Comparison of ENCODE assay signal across 1 cellular context in the genomic region with DNA sequence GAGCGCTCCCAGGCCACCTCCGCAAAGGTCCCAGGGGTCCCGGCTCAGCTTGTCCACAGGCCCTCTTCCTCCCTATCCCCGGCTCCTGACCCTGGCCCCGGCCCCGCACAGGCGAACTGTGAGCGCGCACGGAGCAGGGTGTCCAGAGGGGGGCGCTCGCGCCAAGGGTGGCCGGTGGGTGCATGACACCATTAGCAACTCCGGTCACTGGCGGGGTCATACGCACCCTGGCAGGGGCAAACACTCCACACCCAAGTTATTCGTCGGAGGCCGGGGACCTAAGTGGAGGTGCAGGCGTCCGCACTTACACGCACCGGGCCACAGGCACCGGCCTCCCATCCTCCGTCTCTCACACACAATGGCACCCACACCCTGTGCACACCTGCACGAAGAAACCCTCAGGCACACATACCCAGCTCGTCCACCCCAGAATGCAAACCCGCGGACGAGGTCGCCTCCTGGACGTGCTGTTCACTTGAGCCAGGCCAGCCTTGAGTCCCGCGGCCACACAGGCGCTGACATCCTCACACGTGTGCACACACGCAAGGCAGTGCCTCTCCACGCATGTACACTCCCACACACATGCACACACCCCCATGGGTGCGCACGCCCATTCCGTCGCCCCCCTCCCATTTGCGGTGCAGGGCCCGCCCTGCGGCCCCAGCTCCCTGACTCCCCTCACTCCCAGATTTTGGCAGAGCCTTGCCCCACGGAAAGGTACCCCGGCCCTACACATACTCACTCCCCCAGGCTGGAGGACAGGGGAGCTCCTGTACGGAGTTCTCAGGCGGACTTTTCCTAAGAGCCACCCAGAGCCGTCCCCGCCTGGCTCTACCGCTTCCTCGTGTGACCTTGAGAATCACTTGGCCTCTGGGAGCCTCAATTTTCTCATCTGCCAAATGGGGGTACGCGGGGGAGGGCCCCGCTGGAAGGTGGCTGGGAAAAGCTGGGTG.
TF ChIP-seq lines count a peak whose summit lies in the region.

Gene RASGRP2, minus strand, starts transcription at position 552 of the 953 bp plus-strand sequence. CDS start 1,276 bp downstream, outside the sequence.

TF ChIP-seq in HEK293, 187 proteins besides CTCF, POLR2A, EP300 and RAD21 (continued from another document and continues in another):
- TF ChIP-seq ZNF639 (tag by site-specific recombination; IDR thresholded peaks at IDR 0.05) (no peak), ZNF155 (tag by site-specific recombination; IDR thresholded peaks at IDR 0.05) (no peak), ZNF354C (tag by site-specific recombination; IDR thresholded peaks at IDR 0.05; ENCODE audit: borderline replicate concordance, low read depth) (no peak), ZNF112 (tag by site-specific recombination; IDR thresholded peaks at IDR 0.05) (no peak), ZNF707 (tag by site-specific recombination; IDR thresholded peaks at IDR 0.05) (no peak), ZNF664 (tag by site-specific recombination; IDR thresholded peaks at IDR 0.05) (no peak), EGR2 (tag by site-specific recombination; IDR thresholded peaks at IDR 0.05; ENCODE audit: low read depth) (peak; percentile 67; the same call in 1 of the 2 replicates), ZNF211 (tag by site-specific recombination; IDR thresholded peaks at IDR 0.05; ENCODE audit: low read depth) (no peak), ZNF585B (tag by site-specific recombination; IDR thresholded peaks at IDR 0.05) (no peak), ZNF768 (tag by site-specific recombination; IDR thresholded peaks at IDR 0.05) (no peak), ZSCAN5A (tag by site-specific recombination; IDR thresholded peaks at IDR 0.05) (no peak), ZNF37A (tag by site-specific recombination; IDR thresholded peaks at IDR 0.05) (no peak), ZNF530 (tag by site-specific recombination; IDR thresholded peaks at IDR 0.05; ENCODE audit: low read depth) (no peak), ZNF391 (tag by site-specific recombination; IDR thresholded peaks at IDR 0.05; ENCODE audit: borderline replicate concordance, low read depth) (no peak), ZNF600 (tag by site-specific recombination; IDR thresholded peaks at IDR 0.05) (peak; percentile 88), ZNF335 (tag by site-specific recombination; conservative IDR thresholded peaks at IDR 0.05) (no peak), ZFHX2 (tag by site-specific recombination; conservative IDR thresholded peaks at IDR 0.05) (peak; percentile 84), ZNF830 (tag by site-specific recombination; IDR thresholded peaks at IDR 0.05; ENCODE audit: low read depth) (no peak), ZNF610 (tag by site-specific recombination; IDR thresholded peaks at IDR 0.05; ENCODE audit: borderline replicate concordance) (no peak), KLF1 (tag by site-specific recombination; IDR thresholded peaks at IDR 0.05) (peak; percentile 69; the same call in 1 of the 2 replicates), INSM2 (tag by site-specific recombination; IDR thresholded peaks at IDR 0.05) (peak; percentile 28; the same call in 1 of the 2 replicates), ZFP69B (tag by site-specific recombination; IDR thresholded peaks at IDR 0.05) (no peak), ZNF175 (tag by site-specific recombination; IDR thresholded peaks at IDR 0.05) (no peak), ZBTB49 (tag by site-specific recombination; IDR thresholded peaks at IDR 0.05; ENCODE audit: low read depth) (no peak), ZNF76 (tag by site-specific recombination; IDR thresholded peaks at IDR 0.05; ENCODE audit: borderline replicate concordance, low read depth) (no peak), ZNF184 (tag by site-specific recombination; IDR thresholded peaks at IDR 0.05) (no peak), SP2 (tag by site-specific recombination; IDR thresholded peaks at IDR 0.05) (peak; percentile 30; the same call in 1 of the 2 replicates), ZNF549 (tag by site-specific recombination; IDR thresholded peaks at IDR 0.05) (no peak), ZNF670 (tag by site-specific recombination; IDR thresholded peaks at IDR 0.05; ENCODE audit: low read depth) (no peak), KLF7 (tag by site-specific recombination; IDR thresholded peaks at IDR 0.05; ENCODE audit: borderline replicate concordance) (no peak), ZNF394 (tag by site-specific recombination; IDR thresholded peaks at IDR 0.05; ENCODE audit: borderline replicate concordance) (no peak), SETDB1 (IDR thresholded peaks at IDR 0.05; ENCODE audit: insufficient read length, low read length) (no peak)
- TF ChIP-seq, protein P1, sequence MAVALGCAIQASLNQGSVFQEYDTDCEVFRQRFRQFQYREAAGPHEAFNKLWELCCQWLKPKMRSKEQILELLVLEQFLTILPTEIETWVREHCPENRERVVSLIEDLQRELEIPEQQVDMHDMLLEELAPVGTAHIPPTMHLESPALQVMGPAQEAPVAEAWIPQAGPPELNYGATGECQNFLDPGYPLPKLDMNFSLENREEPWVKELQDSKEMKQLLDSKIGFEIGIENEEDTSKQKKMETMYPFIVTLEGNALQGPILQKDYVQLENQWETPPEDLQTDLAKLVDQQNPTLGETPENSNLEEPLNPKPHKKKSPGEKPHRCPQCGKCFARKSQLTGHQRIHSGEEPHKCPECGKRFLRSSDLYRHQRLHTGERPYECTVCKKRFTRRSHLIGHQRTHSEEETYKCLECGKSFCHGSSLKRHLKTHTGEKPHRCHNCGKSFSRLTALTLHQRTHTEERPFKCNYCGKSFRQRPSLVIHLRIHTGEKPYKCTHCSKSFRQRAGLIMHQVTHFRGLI (tag by site-specific recombination; IDR thresholded peaks at IDR 0.05), result no peak
- TF ChIP-seq, protein P2, sequence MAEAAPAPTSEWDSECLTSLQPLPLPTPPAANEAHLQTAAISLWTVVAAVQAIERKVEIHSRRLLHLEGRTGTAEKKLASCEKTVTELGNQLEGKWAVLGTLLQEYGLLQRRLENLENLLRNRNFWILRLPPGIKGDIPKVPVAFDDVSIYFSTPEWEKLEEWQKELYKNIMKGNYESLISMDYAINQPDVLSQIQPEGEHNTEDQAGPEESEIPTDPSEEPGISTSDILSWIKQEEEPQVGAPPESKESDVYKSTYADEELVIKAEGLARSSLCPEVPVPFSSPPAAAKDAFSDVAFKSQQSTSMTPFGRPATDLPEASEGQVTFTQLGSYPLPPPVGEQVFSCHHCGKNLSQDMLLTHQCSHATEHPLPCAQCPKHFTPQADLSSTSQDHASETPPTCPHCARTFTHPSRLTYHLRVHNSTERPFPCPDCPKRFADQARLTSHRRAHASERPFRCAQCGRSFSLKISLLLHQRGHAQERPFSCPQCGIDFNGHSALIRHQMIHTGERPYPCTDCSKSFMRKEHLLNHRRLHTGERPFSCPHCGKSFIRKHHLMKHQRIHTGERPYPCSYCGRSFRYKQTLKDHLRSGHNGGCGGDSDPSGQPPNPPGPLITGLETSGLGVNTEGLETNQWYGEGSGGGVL (tag by site-specific recombination; IDR thresholded peaks at IDR 0.05), result no peak
- TF ChIP-seq, protein P3, sequence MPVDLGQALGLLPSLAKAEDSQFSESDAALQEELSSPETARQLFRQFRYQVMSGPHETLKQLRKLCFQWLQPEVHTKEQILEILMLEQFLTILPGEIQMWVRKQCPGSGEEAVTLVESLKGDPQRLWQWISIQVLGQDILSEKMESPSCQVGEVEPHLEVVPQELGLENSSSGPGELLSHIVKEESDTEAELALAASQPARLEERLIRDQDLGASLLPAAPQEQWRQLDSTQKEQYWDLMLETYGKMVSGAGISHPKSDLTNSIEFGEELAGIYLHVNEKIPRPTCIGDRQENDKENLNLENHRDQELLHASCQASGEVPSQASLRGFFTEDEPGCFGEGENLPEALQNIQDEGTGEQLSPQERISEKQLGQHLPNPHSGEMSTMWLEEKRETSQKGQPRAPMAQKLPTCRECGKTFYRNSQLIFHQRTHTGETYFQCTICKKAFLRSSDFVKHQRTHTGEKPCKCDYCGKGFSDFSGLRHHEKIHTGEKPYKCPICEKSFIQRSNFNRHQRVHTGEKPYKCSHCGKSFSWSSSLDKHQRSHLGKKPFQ (tag by site-specific recombination; IDR thresholded peaks at IDR 0.05), result peak; percentile 84
- TF ChIP-seq, protein P4, sequence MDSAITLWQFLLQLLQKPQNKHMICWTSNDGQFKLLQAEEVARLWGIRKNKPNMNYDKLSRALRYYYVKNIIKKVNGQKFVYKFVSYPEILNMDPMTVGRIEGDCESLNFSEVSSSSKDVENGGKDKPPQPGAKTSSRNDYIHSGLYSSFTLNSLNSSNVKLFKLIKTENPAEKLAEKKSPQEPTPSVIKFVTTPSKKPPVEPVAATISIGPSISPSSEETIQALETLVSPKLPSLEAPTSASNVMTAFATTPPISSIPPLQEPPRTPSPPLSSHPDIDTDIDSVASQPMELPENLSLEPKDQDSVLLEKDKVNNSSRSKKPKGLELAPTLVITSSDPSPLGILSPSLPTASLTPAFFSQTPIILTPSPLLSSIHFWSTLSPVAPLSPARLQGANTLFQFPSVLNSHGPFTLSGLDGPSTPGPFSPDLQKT (IDR thresholded peaks at IDR 0.05; ENCODE audit: borderline replicate concordance, low read depth, low read length), result no peak
- TF ChIP-seq, protein P5, sequence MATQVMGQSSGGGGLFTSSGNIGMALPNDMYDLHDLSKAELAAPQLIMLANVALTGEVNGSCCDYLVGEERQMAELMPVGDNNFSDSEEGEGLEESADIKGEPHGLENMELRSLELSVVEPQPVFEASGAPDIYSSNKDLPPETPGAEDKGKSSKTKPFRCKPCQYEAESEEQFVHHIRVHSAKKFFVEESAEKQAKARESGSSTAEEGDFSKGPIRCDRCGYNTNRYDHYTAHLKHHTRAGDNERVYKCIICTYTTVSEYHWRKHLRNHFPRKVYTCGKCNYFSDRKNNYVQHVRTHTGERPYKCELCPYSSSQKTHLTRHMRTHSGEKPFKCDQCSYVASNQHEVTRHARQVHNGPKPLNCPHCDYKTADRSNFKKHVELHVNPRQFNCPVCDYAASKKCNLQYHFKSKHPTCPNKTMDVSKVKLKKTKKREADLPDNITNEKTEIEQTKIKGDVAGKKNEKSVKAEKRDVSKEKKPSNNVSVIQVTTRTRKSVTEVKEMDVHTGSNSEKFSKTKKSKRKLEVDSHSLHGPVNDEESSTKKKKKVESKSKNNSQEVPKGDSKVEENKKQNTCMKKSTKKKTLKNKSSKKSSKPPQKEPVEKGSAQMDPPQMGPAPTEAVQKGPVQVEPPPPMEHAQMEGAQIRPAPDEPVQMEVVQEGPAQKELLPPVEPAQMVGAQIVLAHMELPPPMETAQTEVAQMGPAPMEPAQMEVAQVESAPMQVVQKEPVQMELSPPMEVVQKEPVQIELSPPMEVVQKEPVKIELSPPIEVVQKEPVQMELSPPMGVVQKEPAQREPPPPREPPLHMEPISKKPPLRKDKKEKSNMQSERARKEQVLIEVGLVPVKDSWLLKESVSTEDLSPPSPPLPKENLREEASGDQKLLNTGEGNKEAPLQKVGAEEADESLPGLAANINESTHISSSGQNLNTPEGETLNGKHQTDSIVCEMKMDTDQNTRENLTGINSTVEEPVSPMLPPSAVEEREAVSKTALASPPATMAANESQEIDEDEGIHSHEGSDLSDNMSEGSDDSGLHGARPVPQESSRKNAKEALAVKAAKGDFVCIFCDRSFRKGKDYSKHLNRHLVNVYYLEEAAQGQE (tag by site-specific recombination; IDR thresholded peaks at IDR 0.05), result no peak
- TF ChIP-seq, protein P6, sequence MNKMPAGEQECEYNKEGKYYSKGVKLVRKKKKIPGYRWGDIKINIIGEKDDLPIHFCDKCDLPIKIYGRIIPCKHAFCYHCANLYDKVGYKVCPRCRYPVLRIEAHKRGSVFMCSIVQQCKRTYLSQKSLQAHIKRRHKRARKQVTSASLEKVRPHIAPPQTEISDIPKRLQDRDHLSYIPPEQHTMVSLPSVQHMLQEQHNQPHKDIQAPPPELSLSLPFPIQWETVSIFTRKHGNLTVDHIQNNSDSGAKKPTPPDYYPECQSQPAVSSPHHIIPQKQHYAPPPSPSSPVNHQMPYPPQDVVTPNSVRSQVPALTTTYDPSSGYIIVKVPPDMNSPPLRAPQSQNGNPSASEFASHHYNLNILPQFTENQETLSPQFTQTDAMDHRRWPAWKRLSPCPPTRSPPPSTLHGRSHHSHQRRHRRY (tag by site-specific recombination; IDR thresholded peaks at IDR 0.05), result no peak
